In the genomic region with DNA sequence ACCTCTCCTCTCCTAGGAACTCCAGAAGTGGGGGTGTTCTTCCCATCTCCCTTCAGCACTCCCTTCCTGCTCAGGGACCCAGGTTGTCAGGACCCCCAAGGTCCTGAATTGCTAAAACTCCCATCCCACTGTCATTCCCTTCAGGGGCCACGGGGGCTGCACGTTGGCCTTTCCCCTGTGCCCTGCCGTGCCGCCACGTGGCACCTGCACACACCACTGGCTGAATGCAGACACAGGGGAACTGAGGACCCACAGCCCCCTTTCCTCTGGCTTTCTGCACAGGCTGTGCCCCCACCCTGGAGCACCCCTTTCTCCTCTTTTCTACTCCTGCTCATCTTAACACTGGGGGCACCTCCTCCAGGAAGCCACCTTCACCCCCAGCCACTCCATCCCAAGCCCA, we compare ENCODE assay signal across 28 cellular contexts. TPM values are rescaled to one million over a fixed set of nuclear protein-coding genes. Genes with fewer than 3 reads are reported as not detected.
DNase-seq lines count a peak whose midpoint lies in the region; ATAC-seq and TF ChIP-seq lines count a peak whose summit lies in the region.
"Had no signal": no experiment of that assay in that cellular context is flagged by ENCODE, and none has a peak within 500 bp of the region (broad histone marks: within the 10 kb centered on the region; RNA-seq: fewer than 3 reads in every experiment).

No MANE protein-coding gene starts in this region.

- H3K9ac ChIP-seq in BLaER1, result 0 out of 2 replicates have a peak overlapping the region, but pooled peaks have one; percentile 27

- H3K4me1 ChIP-seq in BLaER1, result peaks cover 65% of the 10 kb centered on the region
- H3K4me1 ChIP-seq in osteoblast (ENCODE audit: insufficient read depth, low read length), result no peaks in the 10 kb centered on the region
- H3K4me1 ChIP-seq: A549 had no signal

- H3K9me3 ChIP-seq in BLaER1 (no peaks in the 10 kb centered on the region), osteoblast (ENCODE audit: low read depth, low read length) (no peaks in the 10 kb centered on the region)
- H3K9me3 ChIP-seq: A549 had no signal

- H3K27me3 ChIP-seq in BLaER1 (no peaks in the 10 kb centered on the region), osteoblast (ENCODE audit: insufficient read depth, low read length) (no peaks in the 10 kb centered on the region)

- H4K20me1 ChIP-seq in BLaER1 (peaks cover 98% of the 10 kb centered on the region), osteoblast (ENCODE audit: insufficient read depth, low read length) (no peaks in the 10 kb centered on the region)

- H3K79me2 ChIP-seq in osteoblast (ENCODE audit: insufficient read depth, low read length), result no peaks in the 10 kb centered on the region

- H3K36me3 Mint-ChIP-seq in activated CD8-positive, alpha-beta T cell treated with anti-CD3 and anti-CD28 coated beads, Interleukin-2, amount 10 ng/mL, durations not matched to agents 7 days and 5 days (ENCODE audit: low read depth), result no peaks in the 10 kb centered on the region
- no peaks in the 10 kb centered on the region for H3K36me3 Mint-ChIP-seq in activated CD8-positive, alpha-beta T cell treated with anti-CD3 and anti-CD28 coated beads for 36 hours (ENCODE audit: low read depth)
- H3K36me3 Mint-ChIP-seq in endothelial cell (ENCODE audit: low read depth, unreplicated experiment), result peaks cover 15% of the 10 kb centered on the region
- H3K36me3 Mint-ChIP-seq: CD14-positive monocyte; CD4-positive, alpha-beta memory T cell; CD4-positive, CD25-positive, alpha-beta regulatory T cell; CD8-positive, alpha-beta memory T cell had no signal

- H3K4me3 Mint-ChIP-seq in activated CD8-positive, alpha-beta T cell treated with anti-CD3 and anti-CD28 coated beads, Interleukin-2, amount 10 ng/mL, durations not matched to agents 7 days and 5 days, result no peak overlapping the region
- H3K4me3 Mint-ChIP-seq in activated CD8-positive, alpha-beta T cell treated with anti-CD3 and anti-CD28 coated beads for 36 hours, result no peak overlapping the region
- peak overlapping the region; percentile 12 for H3K4me3 Mint-ChIP-seq in endothelial cell (ENCODE audit: unreplicated experiment)
- H3K4me3 Mint-ChIP-seq: B cell; CD14-positive monocyte; CD4-positive, alpha-beta memory T cell; CD4-positive, CD25-positive, alpha-beta regulatory T cell; CD8-positive, alpha-beta memory T cell had no signal

- CTCF ChIA-PET in activated CD8-positive, alpha-beta T cell treated with anti-CD3 and anti-CD28 coated beads, Interleukin-2, amount 10 ng/mL, durations not matched to agents 7 days and 5 days (lab: Charles Lee), result no interaction called here
- CTCF ChIA-PET in activated CD8-positive, alpha-beta T cell treated with anti-CD3 and anti-CD28 coated beads for 36 hours (lab: Charles Lee), result interaction anchor here (1.0 kb wide), 1 partner anchor 14 kb away, joined by 3 read pairs; no protein-coding TSS in a partner anchor

- H3K27ac Mint-ChIP-seq in activated CD8-positive, alpha-beta T cell treated with anti-CD3 and anti-CD28 coated beads, Interleukin-2, amount 10 ng/mL, durations not matched to agents 7 days and 5 days, result peak overlapping the region; percentile 39
- no peak overlapping the region for H3K27ac Mint-ChIP-seq in activated CD8-positive, alpha-beta T cell treated with anti-CD3 and anti-CD28 coated beads for 36 hours
- no peak overlapping the region for H3K27ac Mint-ChIP-seq in endothelial cell (ENCODE audit: unreplicated experiment)
- H3K27ac Mint-ChIP-seq: B cell; CD14-positive monocyte; CD4-positive, alpha-beta memory T cell; CD4-positive, CD25-positive, alpha-beta regulatory T cell; CD8-positive, alpha-beta memory T cell had no signal

- H3K4me3 ChIP-seq in BLaER1, result no peak overlapping the region
- no peak overlapping the region for H3K4me3 ChIP-seq in osteoblast (ENCODE audit: insufficient read depth, low read length)
- H3K4me3 ChIP-seq: A549, GM12878 had no signal

- H3K27ac ChIP-seq in BLaER1, result no peak overlapping the region
- no peak overlapping the region for H3K27ac ChIP-seq in osteoblast (ENCODE audit: low read depth, low read length)
- H3K27ac ChIP-seq: 22Rv1, A549 had no signal

- no peaks in the 10 kb centered on the region for H3K9me3 Mint-ChIP-seq in activated CD8-positive, alpha-beta T cell treated with anti-CD3 and anti-CD28 coated beads, Interleukin-2, amount 10 ng/mL, durations not matched to agents 7 days and 5 days (ENCODE audit: insufficient read depth)
- H3K9me3 Mint-ChIP-seq in activated CD8-positive, alpha-beta T cell treated with anti-CD3 and anti-CD28 coated beads for 36 hours, result no peaks in the 10 kb centered on the region
- peaks cover 38% of the 10 kb centered on the region for H3K9me3 Mint-ChIP-seq in endothelial cell (ENCODE audit: unreplicated experiment)
- H3K9me3 Mint-ChIP-seq: CD14-positive monocyte had no signal

- no peak for ATAC-seq in activated CD8-positive, alpha-beta T cell treated with anti-CD3 and anti-CD28 coated beads, Interleukin-2, amount 10 ng/mL, durations not matched to agents 7 days and 5 days
- no peak for ATAC-seq in activated CD8-positive, alpha-beta T cell treated with anti-CD3 and anti-CD28 coated beads for 36 hours
- ATAC-seq: GM12878 had no signal

- TF ChIP-seq CTCF in activated CD8-positive, alpha-beta T cell treated with anti-CD3 and anti-CD28 coated beads for 36 hours (IDR thresholded peaks at IDR 0.05), result no peak
- TF ChIP-seq CTCF in endothelial cell (IDR thresholded peaks at IDR 0.05; ENCODE audit: unreplicated experiment) (no peak), osteoblast (IDR thresholded peaks at IDR 0.05; ENCODE audit: extremely low read depth, low read depth, low read length) (no peak)

- no peak overlapping the region for H2AFZ ChIP-seq in osteoblast (ENCODE audit: low read length)

- DNase-seq in activated CD8-positive, alpha-beta T cell treated with anti-CD3 and anti-CD28 coated beads, Interleukin-2, amount 10 ng/mL, durations not matched to agents 7 days and 5 days, result no peak
- no peak for DNase-seq in activated CD8-positive, alpha-beta T cell treated with anti-CD3 and anti-CD28 coated beads for 36 hours
- no peak for DNase-seq in endothelial cell (ENCODE audit: low spot score)
- DNase-seq in osteoblast (ENCODE audit: insufficient read length, low spot score, missing footprints), result peak; percentile 43
- no peak for DNase-seq in stimulated activated CD4-positive, alpha-beta T cell treated with anti-CD3 and anti-CD28 coated beads, Interleukin-4, amount 100 ng/mL, for 4 hours
- DNase-seq in stimulated activated naive CD4-positive, alpha-beta T cell (lab: John Stamatoyannopoulos, UW), result no peak
- DNase-seq: AML-193; C1 segment of cervical spinal cord; CD4-positive, alpha-beta memory T cell; CD4-positive, CD25-positive, alpha-beta regulatory T cell; CD8-positive, alpha-beta memory T cell; COR-L47; DMS 273 treated with DMSO at 0.1 percent for 48 hours; DMS153; DMS53; DMS79; DND-41; EL; GDM1 had no signal

- H3K4me2 ChIP-seq in BLaER1 (0 out of 2 replicates have a peak overlapping the region, but pooled peaks have one; percentile 3), osteoblast (ENCODE audit: insufficient read depth, low read length) (no peak overlapping the region)
- H3K4me2 ChIP-seq: A549 had no signal

- H3K36me3 ChIP-seq in BLaER1, result peaks cover 84% of the 10 kb centered on the region
- no peaks in the 10 kb centered on the region for H3K36me3 ChIP-seq in osteoblast (ENCODE audit: insufficient read depth, low read length)

- POLR2A ChIA-PET in activated CD8-positive, alpha-beta T cell treated with anti-CD3 and anti-CD28 coated beads, Interleukin-2, amount 10 ng/mL, durations not matched to agents 7 days and 5 days (lab: Charles Lee), result no interaction called here
- POLR2A ChIA-PET in activated CD8-positive, alpha-beta T cell treated with anti-CD3 and anti-CD28 coated beads for 36 hours (lab: Charles Lee), result no interaction called here

- H3K27me3 Mint-ChIP-seq in activated CD8-positive, alpha-beta T cell treated with anti-CD3 and anti-CD28 coated beads, Interleukin-2, amount 10 ng/mL, durations not matched to agents 7 days and 5 days (ENCODE audit: low read depth), result peaks cover 25% of the 10 kb centered on the region
- peaks cover 9% of the 10 kb centered on the region for H3K27me3 Mint-ChIP-seq in activated CD8-positive, alpha-beta T cell treated with anti-CD3 and anti-CD28 coated beads for 36 hours
- H3K27me3 Mint-ChIP-seq in endothelial cell (ENCODE audit: unreplicated experiment), result peaks cover 17% of the 10 kb centered on the region

- peaks cover 18% of the 10 kb centered on the region for H3K4me1 Mint-ChIP-seq in activated CD8-positive, alpha-beta T cell treated with anti-CD3 and anti-CD28 coated beads, Interleukin-2, amount 10 ng/mL, durations not matched to agents 7 days and 5 days (ENCODE audit: low read depth)
- peaks cover 14% of the 10 kb centered on the region for H3K4me1 Mint-ChIP-seq in activated CD8-positive, alpha-beta T cell treated with anti-CD3 and anti-CD28 coated beads for 36 hours (ENCODE audit: low read depth)
- H3K4me1 Mint-ChIP-seq in endothelial cell (ENCODE audit: unreplicated experiment), result no peaks in the 10 kb centered on the region
- H3K4me1 Mint-ChIP-seq: B cell, CD14-positive monocyte had no signal

- intact Hi-C loops in activated CD8-positive, alpha-beta T cell treated with anti-CD3 and anti-CD28 coated beads for 36 hours (cut with micrococcal nuclease), result no loop called here

RNA-seq across cellular contexts. Expression of gene SHANK1, which starts 9.0 kb away (rescaled TPM):
- total RNA-seq in activated CD8-positive, alpha-beta T cell treated with anti-CD3 and anti-CD28 coated beads, Interleukin-2, amount 10 ng/mL, durations not matched to agents 7 days and 5 days, result not detected
- total RNA-seq in activated CD8-positive, alpha-beta T cell treated with anti-CD3 and anti-CD28 coated beads for 36 hours, result under 1 TPM in 1 of 2 experiments, not detected in 1; 0.25 TPM
- total RNA-seq in endothelial cell (ENCODE audit: unreplicated experiment) (6.5 TPM), osteoblast (0.88 and 1.1 TPM in 2 replicates)
- total RNA-seq: B cell; CD4-positive, alpha-beta memory T cell; CD4-positive, CD25-positive, alpha-beta regulatory T cell; CD8-positive, alpha-beta memory T cell; GM12878 had no signal

RNA-seq across cellular contexts. Expression of gene CLEC11A, which starts 12.6 kb away (rescaled TPM):
- 1 to 10 TPM; 1.4 to 2.3 TPM for total RNA-seq in activated CD8-positive, alpha-beta T cell treated with anti-CD3 and anti-CD28 coated beads, Interleukin-2, amount 10 ng/mL, durations not matched to agents 7 days and 5 days
- 1 to 10 TPM; 2.2 to 2.7 TPM for total RNA-seq in activated CD8-positive, alpha-beta T cell treated with anti-CD3 and anti-CD28 coated beads for 36 hours
- total RNA-seq in endothelial cell (ENCODE audit: unreplicated experiment) (37.3 TPM), osteoblast (19.7 and 23.5 TPM in 2 replicates)
- total RNA-seq: GM12878 had no signal

RNA-seq across cellular contexts. Expression of gene GPR32, which starts 59.7 kb away (rescaled TPM):
- not detected for total RNA-seq in activated CD8-positive, alpha-beta T cell treated with anti-CD3 and anti-CD28 coated beads, Interleukin-2, amount 10 ng/mL, durations not matched to agents 7 days and 5 days
- not detected for total RNA-seq in activated CD8-positive, alpha-beta T cell treated with anti-CD3 and anti-CD28 coated beads for 36 hours
- total RNA-seq in endothelial cell (ENCODE audit: unreplicated experiment) (not detected), osteoblast (not detected in 2 replicates)
- total RNA-seq: A172; B cell; CD4-positive, alpha-beta memory T cell; CD4-positive, CD25-positive, alpha-beta regulatory T cell; CD8-positive, alpha-beta memory T cell; Daoy; G401; GM12878 had no signal
